In the genomic region with DNA sequence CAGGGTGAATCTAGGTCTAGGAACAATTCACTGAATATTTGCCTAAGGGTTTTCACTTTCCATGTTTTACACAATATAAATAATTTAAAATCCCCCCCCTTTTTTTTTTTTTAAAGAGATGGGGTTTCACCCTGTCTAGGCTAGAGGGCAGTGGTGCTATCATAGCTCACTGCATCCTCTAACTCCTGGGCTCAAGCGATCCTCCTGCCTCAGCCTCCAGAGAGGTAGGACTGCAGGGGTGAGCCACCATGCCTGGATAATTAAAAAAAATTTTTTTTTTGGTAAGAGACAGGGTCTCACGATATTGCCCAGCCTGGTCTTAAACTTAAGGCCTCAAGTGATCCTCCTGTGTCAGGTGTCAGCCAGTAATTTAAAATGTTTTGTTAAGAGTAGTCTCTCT, we compare ENCODE assay signal across 27 cellular contexts. TPM values are rescaled to one million over a fixed set of nuclear protein-coding genes. Genes with fewer than 3 reads are reported as not detected.
DNase-seq lines count a peak whose midpoint lies in the region; ATAC-seq and TF ChIP-seq lines count a peak whose summit lies in the region.
"Had no signal": no experiment of that assay in that cellular context is flagged by ENCODE, and none has a peak within 500 bp of the region (broad histone marks: within the 10 kb centered on the region; RNA-seq: fewer than 3 reads in every experiment).

No MANE protein-coding gene starts in this region.

- no peaks in the 10 kb centered on the region for H3K27me3 ChIP-seq in SK-N-SH (ENCODE audit: insufficient read depth)
- H3K27me3 ChIP-seq in OCI-LY3 (ENCODE audit: low read depth, low read length) = no peaks in the 10 kb centered on the region
- H3K27me3 ChIP-seq in dorsolateral prefrontal cortex = no peaks in the 10 kb centered on the region
- no peaks in the 10 kb centered on the region for H3K27me3 ChIP-seq in gastrocnemius medialis
- H3K27me3 ChIP-seq: breast epithelium, heart left ventricle, sigmoid colon had no signal

- TF ChIP-seq POLR2A in gastrocnemius medialis (IDR thresholded peaks at IDR 0.05) = no peak

- no peaks in the 10 kb centered on the region for H3K36me3 ChIP-seq in SK-N-SH (replicated peaks in 1 of 2; ENCODE audit: control insufficient read depth in 1 of 2, insufficient read depth in 2 of 2, low read length in 1 of 2)
- H3K36me3 ChIP-seq in OCI-LY3 (replicated peaks; ENCODE audit: low read depth, low read length) = no peaks in the 10 kb centered on the region
- H3K36me3 ChIP-seq in gastrocnemius medialis = no peaks in the 10 kb centered on the region
- H3K36me3 ChIP-seq: breast epithelium, heart left ventricle, sigmoid colon, transverse colon had no signal

- no peak overlapping the region for H3K4me3 ChIP-seq in SK-N-SH (ENCODE audit: low read depth in 2 of 2, low read length in 1 of 2)
- no peak overlapping the region for H3K4me3 ChIP-seq in OCI-LY3 (ENCODE audit: low read length)
- peak overlapping the region in 35 of 59 donors; percentile 0 to 97 (median 82) for H3K4me3 ChIP-seq in dorsolateral prefrontal cortex
- no peak overlapping the region for H3K4me3 ChIP-seq in gastrocnemius medialis
- H3K4me3 ChIP-seq: breast epithelium, heart left ventricle, sigmoid colon, transverse colon had no signal

- H3K9me3 ChIP-seq in SK-N-SH (no peaks in the 10 kb centered on the region), OCI-LY3 (ENCODE audit: insufficient read depth, low read length) (no peaks in the 10 kb centered on the region), gastrocnemius medialis (no peaks in the 10 kb centered on the region)
- H3K9me3 ChIP-seq: breast epithelium, heart left ventricle, sigmoid colon, transverse colon had no signal

- peaks cover 4 to 28% of the 10 kb centered on the region in 2 experiments; a peak in 2 of 4 replicates for H3K4me1 ChIP-seq in SK-N-SH (ENCODE audit: control insufficient read depth in 1 of 2, insufficient read depth in 2 of 2, low read depth in 1 of 2, low read length in 1 of 2)
- H3K4me1 ChIP-seq in OCI-LY3 (ENCODE audit: low read length) = no peaks in the 10 kb centered on the region
- H3K4me1 ChIP-seq in gastrocnemius medialis = peaks cover 89 to 95% of the 10 kb centered on the region in 2 donors
- H3K4me1 ChIP-seq: breast epithelium had no signal

- TF ChIP-seq CTCF in SK-N-SH (IDR thresholded peaks at IDR 0.05) (peak; percentile 20; the same call in 1 of the 2 replicates), OCI-LY3 (IDR thresholded peaks at IDR 0.05; ENCODE audit: low read depth, low read length) (peak; percentile 8; the same call in 1 of the 2 replicates), dorsolateral prefrontal cortex (IDR thresholded peaks at IDR 0.05 in 54 of 56, conservative IDR thresholded peaks at IDR 0.05 in 2 of 56; ENCODE audit: low read depth in 1 of 56, partially characterized antibody in 56 of 56) (no peak), gastrocnemius medialis (IDR thresholded peaks at IDR 0.05 in 4 of 5, conservative IDR thresholded peaks at IDR 0.05 in 1 of 5) (no peak)

- DNase-seq in SK-N-SH (no peak), dorsolateral prefrontal cortex (no peak), gastrocnemius medialis (no peak), NCI-H1930 (lab: John Stamatoyannopoulos, UW) (no peak), NCI-H82 treated with DMSO at 0.1 percent for 48 hours (lab: John Stamatoyannopoulos, UW; ENCODE audit: unreplicated experiment) (no peak), SHP77 treated with DMSO at 0.1 percent for 48 hours (lab: John Stamatoyannopoulos, UW) (no peak)
- DNase-seq: 8988T; activated CD4-positive, alpha-beta memory T cell treated with anti-CD3 and anti-CD28 coated beads for 36 hours; activated CD4-positive, CD25-positive, alpha-beta regulatory T cell treated with anti-CD3 and anti-CD28 coated beads, Interleukin-2, amount 50 U/mL, for 72 hours; amygdala; DMS79; effector CD4-positive, alpha-beta T cell; heart left ventricle; Kasumi-1; kidney; naive B cell; NCI-H1436; NCI-H446; NCI-H774; sigmoid colon; stimulated activated CD4-positive, alpha-beta T cell treated with anti-CD3 and anti-CD28 coated beads, Interleukin-4, amount 100 ng/mL, for 1 hour; T-helper 2 cell; transverse colon had no signal

- H3K9ac ChIP-seq in SK-N-SH (no peak overlapping the region), OCI-LY3 (ENCODE audit: low read length) (no peak overlapping the region)

- H4K20me1 ChIP-seq in SK-N-SH (ENCODE audit: insufficient read depth) = peaks cover 94% of the 10 kb centered on the region
- peaks cover 93% of the 10 kb centered on the region for H4K20me1 ChIP-seq in OCI-LY3 (ENCODE audit: insufficient read depth, low read length)

- H3K4me2 ChIP-seq in SK-N-SH (no peak overlapping the region), OCI-LY3 (ENCODE audit: low read length) (no peak overlapping the region)

- no peak for ATAC-seq in SK-N-SH treated with all-trans-retinoic acid at 6 μM for 48 hours
- no peak for ATAC-seq in gastrocnemius medialis
- ATAC-seq: HCT116 had no signal

- H3K27ac ChIP-seq in SK-N-SH (ENCODE audit: low read depth in 2 of 2, low read length in 1 of 2) (no peak overlapping the region), OCI-LY3 (ENCODE audit: low read length) (no peak overlapping the region), dorsolateral prefrontal cortex (peak overlapping the region in 21 of 59 donors; percentile 0 to 100 (median 21)), gastrocnemius medialis (peak overlapping the region; percentile 98 to 99 (median 99))
- H3K27ac ChIP-seq: breast epithelium, sigmoid colon, transverse colon had no signal

- WGBS in SK-N-SH (ENCODE audit: low lambda C conversion rate) = 100% methylated on average over 2 of the region's 2 CpGs

- no peaks in the 10 kb centered on the region for H3F3A ChIP-seq in SK-N-SH (replicated peaks; ENCODE audit: insufficient read depth)

- peaks cover 99% of the 10 kb centered on the region for H3K79me2 ChIP-seq in SK-N-SH (ENCODE audit: insufficient read depth)
- H3K79me2 ChIP-seq in OCI-LY3 (ENCODE audit: low read length) = peaks cover 100% of the 10 kb centered on the region

- H3K9me2 ChIP-seq in SK-N-SH = no peaks in the 10 kb centered on the region

- no peak for TF ChIP-seq RAD21 in SK-N-SH (IDR thresholded peaks at IDR 0.05; ENCODE audit: low read length)

- H2AFZ ChIP-seq in SK-N-SH (ENCODE audit: low read depth) (no peak overlapping the region), OCI-LY3 (ENCODE audit: low read depth, low read length) (no peak overlapping the region)

- POLR2A ChIA-PET in SK-N-SH (lab: Yijun Ruan, JAX) = no interaction called here

- CTCF ChIA-PET in SK-N-SH (lab: Yijun Ruan, JAX) = no interaction called here

- in situ Hi-C loops in gastrocnemius medialis (cut with MboI; ENCODE audit: low sequenced_read_pairs in 4 of 4) = loop anchor here (5.0 to 25.0 kb wide), 5 partner anchors 153 to 680 kb away; no protein-coding TSS in a partner anchor

- intact Hi-C loops in dorsolateral prefrontal cortex (cut with DNase I) (no loop called here), gastrocnemius medialis (cut with DNase I; ENCODE audit: low total_unique reads) (no loop called here)

- TF ChIP-seq EP300 in SK-N-SH (IDR thresholded peaks at IDR 0.05; ENCODE audit: borderline replicate concordance in 1 of 2, low read depth in 1 of 2, low read length in 1 of 2) = no peak

TF ChIP-seq in SK-N-SH, 30 proteins besides CTCF, POLR2A, EP300 and RAD21 (continues in another document):
- no peak for TF ChIP-seq EZH2phosphoT487 (IDR thresholded peaks at IDR 0.05; ENCODE audit: borderline replicate concordance, low read depth)
- TF ChIP-seq RXRA (IDR thresholded peaks at IDR 0.05; ENCODE audit: borderline replicate concordance, low read depth) = no peak
- TF ChIP-seq, protein P1, sequence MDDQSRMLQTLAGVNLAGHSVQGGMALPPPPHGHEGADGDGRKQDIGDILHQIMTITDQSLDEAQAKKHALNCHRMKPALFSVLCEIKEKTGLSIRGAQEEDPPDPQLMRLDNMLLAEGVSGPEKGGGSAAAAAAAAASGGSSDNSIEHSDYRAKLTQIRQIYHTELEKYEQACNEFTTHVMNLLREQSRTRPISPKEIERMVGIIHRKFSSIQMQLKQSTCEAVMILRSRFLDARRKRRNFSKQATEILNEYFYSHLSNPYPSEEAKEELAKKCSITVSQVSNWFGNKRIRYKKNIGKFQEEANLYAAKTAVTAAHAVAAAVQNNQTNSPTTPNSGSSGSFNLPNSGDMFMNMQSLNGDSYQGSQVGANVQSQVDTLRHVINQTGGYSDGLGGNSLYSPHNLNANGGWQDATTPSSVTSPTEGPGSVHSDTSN (IDR thresholded peaks at IDR 0.05) = no peak
- no peak for TF ChIP-seq ELF1 (IDR thresholded peaks at IDR 0.05)
- TF ChIP-seq FOXM1 (IDR thresholded peaks at IDR 0.05; ENCODE audit: low read depth) = no peak

TF ChIP-seq in SK-N-SH treated with all-trans-retinoic acid at 6 μM for 48 hours, 23 proteins besides CTCF, POLR2A, EP300 and RAD21 (continues in another document):
- TF ChIP-seq RARB (CRISPR knock-in tag; IDR thresholded peaks at IDR 0.05) = no peak
- TF ChIP-seq, protein P2, sequence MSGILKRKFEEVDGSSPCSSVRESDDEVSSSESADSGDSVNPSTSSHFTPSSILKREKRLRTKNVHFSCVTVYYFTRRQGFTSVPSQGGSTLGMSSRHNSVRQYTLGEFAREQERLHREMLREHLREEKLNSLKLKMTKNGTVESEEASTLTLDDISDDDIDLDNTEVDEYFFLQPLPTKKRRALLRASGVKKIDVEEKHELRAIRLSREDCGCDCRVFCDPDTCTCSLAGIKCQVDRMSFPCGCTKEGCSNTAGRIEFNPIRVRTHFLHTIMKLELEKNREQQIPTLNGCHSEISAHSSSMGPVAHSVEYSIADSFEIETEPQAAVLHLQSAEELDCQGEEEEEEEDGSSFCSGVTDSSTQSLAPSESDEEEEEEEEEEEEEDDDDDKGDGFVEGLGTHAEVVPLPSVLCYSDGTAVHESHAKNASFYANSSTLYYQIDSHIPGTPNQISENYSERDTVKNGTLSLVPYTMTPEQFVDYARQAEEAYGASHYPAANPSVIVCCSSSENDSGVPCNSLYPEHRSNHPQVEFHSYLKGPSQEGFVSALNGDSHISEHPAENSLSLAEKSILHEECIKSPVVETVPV (CRISPR knock-in tag; IDR thresholded peaks at IDR 0.05) = no peak

RNA-seq across cellular contexts. Expression of gene QKI, which starts 17.8 kb away (rescaled TPM):
- polyA plus RNA-seq in SK-N-SH (2012; rRNA removed) = 51.1 and 67.2 TPM in 2 replicates
- 51.1 and 60.4 TPM in 2 replicates for polyA plus RNA-seq in SK-N-SH (2012; cell fraction: cytosol; rRNA removed)
- 38.2 and 48.8 TPM in 2 replicates for polyA plus RNA-seq in SK-N-SH (2012; cell fraction: nucleus; rRNA removed)
- total RNA-seq in dorsolateral prefrontal cortex (1,000 to 10,000 TPM in 8 of 120 experiments, 100 to 1,000 TPM in 112; 292 to 1,535 (median 581) TPM), gastrocnemius medialis (100 to 1,000 TPM; 283 to 425 (median 344) TPM)

Comparison
In these comparisons a context has a peak if more than half of its experiments do, and no peak if none do; other contexts are left out.
1. H3K27ac ChIP-seq: peak in gastrocnemius medialis (4 of 4); none in SK-N-SH (0 of 2) and OCI-LY3 (single experiment).
2. H3K4me3 ChIP-seq: peak in dorsolateral prefrontal cortex (35 of 59); none in SK-N-SH (0 of 2), OCI-LY3 (single experiment) and gastrocnemius medialis (0 of 4).
3. CTCF ChIP-seq: peak in SK-N-SH (single experiment) and OCI-LY3 (single experiment); none in dorsolateral prefrontal cortex (0 of 56) and gastrocnemius medialis (0 of 5).